ENCODE assay signal across 1 cellular context in the genomic region with DNA sequence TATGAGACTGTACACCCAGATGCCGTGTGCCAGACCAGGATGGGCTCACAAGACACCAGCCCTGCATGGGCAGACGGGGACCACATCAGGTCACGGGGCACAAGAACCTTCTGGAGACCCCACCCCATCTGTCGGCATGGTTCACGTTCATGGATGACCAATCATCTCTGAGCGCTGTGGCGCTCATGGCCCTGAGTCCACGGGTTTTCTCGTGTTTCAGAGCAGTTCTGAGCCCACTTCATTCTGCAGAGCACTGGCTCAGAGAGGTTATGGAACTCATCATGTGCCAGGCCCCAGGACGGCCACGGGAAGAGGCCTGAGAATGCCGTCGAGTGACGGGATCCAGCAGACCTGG.
TF ChIP-seq lines count a peak whose summit lies in the region.

No MANE protein-coding gene starts in this region.

TF ChIP-seq in HepG2, 621 proteins besides CTCF, POLR2A, EP300 and RAD21 (continued from another document):
- TF ChIP-seq, protein P1, sequence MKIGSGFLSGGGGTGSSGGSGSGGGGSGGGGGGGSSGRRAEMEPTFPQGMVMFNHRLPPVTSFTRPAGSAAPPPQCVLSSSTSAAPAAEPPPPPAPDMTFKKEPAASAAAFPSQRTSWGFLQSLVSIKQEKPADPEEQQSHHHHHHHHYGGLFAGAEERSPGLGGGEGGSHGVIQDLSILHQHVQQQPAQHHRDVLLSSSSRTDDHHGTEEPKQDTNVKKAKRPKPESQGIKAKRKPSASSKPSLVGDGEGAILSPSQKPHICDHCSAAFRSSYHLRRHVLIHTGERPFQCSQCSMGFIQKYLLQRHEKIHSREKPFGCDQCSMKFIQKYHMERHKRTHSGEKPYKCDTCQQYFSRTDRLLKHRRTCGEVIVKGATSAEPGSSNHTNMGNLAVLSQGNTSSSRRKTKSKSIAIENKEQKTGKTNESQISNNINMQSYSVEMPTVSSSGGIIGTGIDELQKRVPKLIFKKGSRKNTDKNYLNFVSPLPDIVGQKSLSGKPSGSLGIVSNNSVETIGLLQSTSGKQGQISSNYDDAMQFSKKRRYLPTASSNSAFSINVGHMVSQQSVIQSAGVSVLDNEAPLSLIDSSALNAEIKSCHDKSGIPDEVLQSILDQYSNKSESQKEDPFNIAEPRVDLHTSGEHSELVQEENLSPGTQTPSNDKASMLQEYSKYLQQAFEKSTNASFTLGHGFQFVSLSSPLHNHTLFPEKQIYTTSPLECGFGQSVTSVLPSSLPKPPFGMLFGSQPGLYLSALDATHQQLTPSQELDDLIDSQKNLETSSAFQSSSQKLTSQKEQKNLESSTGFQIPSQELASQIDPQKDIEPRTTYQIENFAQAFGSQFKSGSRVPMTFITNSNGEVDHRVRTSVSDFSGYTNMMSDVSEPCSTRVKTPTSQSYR (CRISPR knock-in tag; IDR thresholded peaks at IDR 0.05; ENCODE audit: borderline replicate concordance), result no peak
- TF ChIP-seq, protein P2, sequence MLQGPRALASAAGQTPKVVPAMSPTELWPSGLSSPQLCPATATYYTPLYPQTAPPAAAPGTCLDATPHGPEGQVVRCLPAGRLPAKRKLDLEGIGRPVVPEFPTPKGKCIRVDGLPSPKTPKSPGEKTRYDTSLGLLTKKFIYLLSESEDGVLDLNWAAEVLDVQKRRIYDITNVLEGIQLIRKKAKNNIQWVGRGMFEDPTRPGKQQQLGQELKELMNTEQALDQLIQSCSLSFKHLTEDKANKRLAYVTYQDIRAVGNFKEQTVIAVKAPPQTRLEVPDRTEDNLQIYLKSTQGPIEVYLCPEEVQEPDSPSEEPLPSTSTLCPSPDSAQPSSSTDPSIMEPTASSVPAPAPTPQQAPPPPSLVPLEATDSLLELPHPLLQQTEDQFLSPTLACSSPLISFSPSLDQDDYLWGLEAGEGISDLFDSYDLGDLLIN (CRISPR knock-in tag; IDR thresholded peaks at IDR 0.05; ENCODE audit: borderline replicate concordance), result no peak
- no peak for TF ChIP-seq ZBTB21 (CRISPR knock-in tag; IDR thresholded peaks at IDR 0.05)
- TF ChIP-seq, protein P3, sequence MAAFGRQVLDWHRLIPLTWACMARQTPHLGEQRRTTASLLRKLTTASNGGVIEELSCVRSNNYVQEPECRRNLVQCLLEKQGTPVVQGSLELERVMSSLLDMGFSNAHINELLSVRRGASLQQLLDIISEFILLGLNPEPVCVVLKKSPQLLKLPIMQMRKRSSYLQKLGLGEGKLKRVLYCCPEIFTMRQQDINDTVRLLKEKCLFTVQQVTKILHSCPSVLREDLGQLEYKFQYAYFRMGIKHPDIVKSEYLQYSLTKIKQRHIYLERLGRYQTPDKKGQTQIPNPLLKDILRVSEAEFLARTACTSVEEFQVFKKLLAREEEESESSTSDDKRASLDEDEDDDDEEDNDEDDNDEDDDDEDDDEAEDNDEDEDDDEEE (CRISPR knock-in tag; IDR thresholded peaks at IDR 0.05), result no peak
- TF ChIP-seq ZBTB49 (CRISPR knock-in tag; IDR thresholded peaks at IDR 0.05; ENCODE audit: borderline replicate concordance), result no peak
- TF ChIP-seq KLF6 (CRISPR knock-in tag; IDR thresholded peaks at IDR 0.05), result no peak
- TF ChIP-seq, protein P4, sequence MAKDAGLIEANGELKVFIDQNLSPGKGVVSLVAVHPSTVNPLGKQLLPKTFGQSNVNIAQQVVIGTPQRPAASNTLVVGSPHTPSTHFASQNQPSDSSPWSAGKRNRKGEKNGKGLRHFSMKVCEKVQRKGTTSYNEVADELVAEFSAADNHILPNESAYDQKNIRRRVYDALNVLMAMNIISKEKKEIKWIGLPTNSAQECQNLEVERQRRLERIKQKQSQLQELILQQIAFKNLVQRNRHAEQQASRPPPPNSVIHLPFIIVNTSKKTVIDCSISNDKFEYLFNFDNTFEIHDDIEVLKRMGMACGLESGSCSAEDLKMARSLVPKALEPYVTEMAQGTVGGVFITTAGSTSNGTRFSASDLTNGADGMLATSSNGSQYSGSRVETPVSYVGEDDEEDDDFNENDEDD (CRISPR knock-in tag; IDR thresholded peaks at IDR 0.05; ENCODE audit: borderline replicate concordance), result no peak
- no peak for TF ChIP-seq ZNF34 (CRISPR knock-in tag; IDR thresholded peaks at IDR 0.05; ENCODE audit: borderline replicate concordance)
- no peak for TF ChIP-seq ZNF512B (CRISPR knock-in tag; IDR thresholded peaks at IDR 0.05; ENCODE audit: borderline replicate concordance)
- no peak for TF ChIP-seq ZNF296 (CRISPR knock-in tag; conservative IDR thresholded peaks at IDR 0.05)
- no peak for TF ChIP-seq SRSF1 (optimal IDR thresholded peaks at IDR 0.05; ENCODE audit: low read depth, low read length)
